Comparison of ENCODE assay signal across 27 cellular contexts in the genomic region with DNA sequence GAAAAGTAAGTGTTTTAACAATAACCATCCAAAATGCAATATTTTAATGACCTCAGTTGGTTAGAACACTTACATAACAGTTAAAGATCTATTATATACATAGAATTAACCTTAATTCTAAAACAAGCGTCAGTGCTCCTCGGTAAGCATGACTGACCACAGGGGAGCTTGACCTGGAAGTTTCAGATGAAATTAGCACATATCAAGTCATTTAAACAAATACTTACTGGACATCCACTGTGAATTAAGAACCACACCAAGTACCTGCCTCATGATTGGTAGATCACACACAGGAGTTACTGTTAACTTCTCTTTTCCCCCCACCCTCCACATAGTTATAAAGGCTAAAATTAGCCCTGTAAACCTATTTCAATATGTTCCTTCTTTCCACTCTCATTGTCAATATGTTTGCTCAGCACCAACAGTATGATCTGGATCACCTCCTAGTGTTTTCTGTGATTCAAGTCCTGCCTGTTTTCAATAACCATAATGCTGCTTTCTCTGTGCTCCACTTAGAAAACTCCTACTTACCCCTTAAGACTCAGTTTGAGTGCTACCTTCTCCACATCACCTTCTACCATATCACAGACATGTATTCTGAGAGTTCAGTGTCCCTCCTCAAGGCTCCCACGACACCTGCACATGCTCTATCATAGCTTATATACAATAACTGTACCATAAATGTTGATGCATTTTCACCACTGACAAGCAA.
DNase-seq lines count a peak whose midpoint lies in the region; ATAC-seq and TF ChIP-seq lines count a peak whose summit lies in the region.
"Had no signal": no experiment of that assay in that cellular context is flagged by ENCODE, and none has a peak within 500 bp of the region (broad histone marks: within the 10 kb centered on the region; RNA-seq: fewer than 3 reads in every experiment).

No MANE protein-coding gene starts in this region.

- TF ChIP-seq CTCF in coronary artery (IDR thresholded peaks at IDR 0.05) (no peak), hepatocyte (IDR thresholded peaks at IDR 0.05; ENCODE audit: poor library complexity) (no peak)

- DNase-seq in GM23248 (no peak), NCI-H69 (lab: John Stamatoyannopoulos, UW) (peak; percentile 29), coronary artery (ENCODE audit: low spot score) (no peak), hepatocyte (ENCODE audit: low spot score) (no peak), NCI-H2107 treated with DMSO at 0.1 percent for 48 hours (lab: John Stamatoyannopoulos, UW; ENCODE audit: unreplicated experiment) (no peak), 8988T (no peak), DMS53 treated with DMSO at 0.1 percent for 48 hours (lab: John Stamatoyannopoulos, UW; ENCODE audit: unreplicated experiment) (no peak)
- DNase-seq in stimulated activated naive CD8-positive, alpha-beta T cell treated with anti-CD3 and anti-CD28 coated beads, Interleukin-15, Interleukin-2, amounts not matched to agents 100 U/mL and 50 U/mL, for 24 hours, result no peak
- DNase-seq: ACHN; activated CD4-positive, alpha-beta T cell treated with anti-CD3 and anti-CD28 coated beads, Interleukin-2, amount 10 ng/mL, durations not matched to agents 7 days and 5 days; activated effector memory CD4-positive, alpha-beta T cell treated with anti-CD3 and anti-CD28 coated beads, Interleukin-2, amount 50 U/mL, for 16 hours; activated naive CD8-positive, alpha-beta T cell treated with anti-CD3 and anti-CD28 coated beads, Interleukin-2, amount 10 ng/mL, durations not matched to agents 7 days and 5 days; activated T-cell treated with anti-CD3 and anti-CD28 coated beads, Interleukin-2, amount 50 U/mL, for 24 hours; CD8-positive, alpha-beta memory T cell; gastrocnemius medialis; hippocampal formation; NCI-H2107; NCI-H446; NCI-H774; right lobe of liver; SJCRH30; spleen; stimulated activated CD4-positive, alpha-beta T cell treated with anti-CD3 and anti-CD28 coated beads, Interleukin-2, amount 100 ng/mL, for 24 hours; stomach had no signal

- no peaks in the 10 kb centered on the region for H3K9me2 ChIP-seq in GM23248 (ENCODE audit: insufficient read depth)
- H3K9me2 ChIP-seq in hepatocyte (replicated peaks; ENCODE audit: insufficient read depth), result no peaks in the 10 kb centered on the region

- 0 out of 2 replicates have a peak overlapping the region, but pooled peaks have one; percentile 6 for H3K27ac ChIP-seq in GM23248
- peak overlapping the region; percentile 33 to 62 for H3K27ac ChIP-seq in coronary artery
- peak overlapping the region; percentile 29 for H3K27ac ChIP-seq in hepatocyte
- H3K27ac ChIP-seq: gastrocnemius medialis, parathyroid adenoma, right lobe of liver, SJCRH30, spleen, stomach, vagina had no signal

- H2AFZ ChIP-seq in GM23248 (no peak overlapping the region), hepatocyte (no peak overlapping the region)
- H2AFZ ChIP-seq: parathyroid adenoma had no signal

- in situ Hi-C loops in GM23248 (cut with MboI), result no loop called here

- no peak for ATAC-seq in stimulated activated naive CD8-positive, alpha-beta T cell treated with anti-CD3 and anti-CD28 coated beads, Interleukin-15, Interleukin-2, amounts not matched to agents 100 U/mL and 50 U/mL, for 24 hours
- ATAC-seq: gastrocnemius medialis had no signal

- H3K9ac ChIP-seq in GM23248, result no peak overlapping the region
- H3K9ac ChIP-seq: parathyroid adenoma had no signal

- no peaks in the 10 kb centered on the region for H3K27me3 ChIP-seq in GM23248 (replicated peaks; ENCODE audit: insufficient read depth)
- H3K27me3 ChIP-seq in hepatocyte, result no peaks in the 10 kb centered on the region
- H3K27me3 ChIP-seq: BE2C, gastrocnemius medialis, right lobe of liver, SJCRH30, spleen, stomach, vagina had no signal

- H3K4me3 ChIP-seq in GM23248, result no peak overlapping the region
- no peak overlapping the region for H3K4me3 ChIP-seq in coronary artery
- H3K4me3 ChIP-seq in hepatocyte, result no peak overlapping the region
- H3K4me3 ChIP-seq: gastrocnemius medialis, right lobe of liver, SJCRH30, spleen, stomach, vagina had no signal

- H3F3A ChIP-seq in GM23248 (ENCODE audit: insufficient read depth), result peaks cover 10% of the 10 kb centered on the region

- H3K36me3 ChIP-seq in GM23248 (ENCODE audit: low read depth) (no peaks in the 10 kb centered on the region), hepatocyte (replicated peaks; ENCODE audit: insufficient read depth, low read depth) (no peaks in the 10 kb centered on the region)
- H3K36me3 ChIP-seq: right lobe of liver, SJCRH30 had no signal

- 88 to 91% methylated on average over 3 of the region's 3 CpGs for WGBS in GM23248 (ENCODE audit: low coverage in 1 of 2, low lambda C conversion rate in 2 of 2, missing lambda C conversion rate in 2 of 2), 2 experiments
- 60% methylated on average over 3 of the region's 3 CpGs for WGBS in hepatocyte (ENCODE audit: low lambda C conversion rate, missing lambda C conversion rate)

- no peaks in the 10 kb centered on the region for H3K9me3 ChIP-seq in GM23248 (ENCODE audit: low read depth)
- no peaks in the 10 kb centered on the region for H3K9me3 ChIP-seq in hepatocyte (ENCODE audit: low read depth)
- H3K9me3 ChIP-seq: BE2C, gastrocnemius medialis, right lobe of liver, stomach, vagina had no signal

- no peaks in the 10 kb centered on the region for H3K79me2 ChIP-seq in GM23248 (ENCODE audit: insufficient read depth)
- H3K79me2 ChIP-seq in hepatocyte, result no peaks in the 10 kb centered on the region
- H3K79me2 ChIP-seq: parathyroid adenoma had no signal

- H4K20me1 ChIP-seq in GM23248 (ENCODE audit: insufficient read depth), result no peaks in the 10 kb centered on the region
- H4K20me1 ChIP-seq in hepatocyte (ENCODE audit: insufficient read depth, poor library complexity, severe bottlenecking), result no peaks in the 10 kb centered on the region

- H3K4me1 ChIP-seq in GM23248 (ENCODE audit: insufficient read depth) (peaks cover 9% of the 10 kb centered on the region; the same call in 1 of the 2 replicates), hepatocyte (ENCODE audit: insufficient read depth) (peaks cover 8% of the 10 kb centered on the region)
- H3K4me1 ChIP-seq: parathyroid adenoma, right lobe of liver, SJCRH30, spleen, vagina had no signal

- H3K4me2 ChIP-seq in GM23248 (ENCODE audit: unreplicated experiment) (no peak overlapping the region), hepatocyte (no peak overlapping the region)
